Comparison of ENCODE assay signal across 13 cellular contexts in genomic region chr15:70289191-70289955, GRCh38.
DNase-seq lines count a peak whose midpoint lies in the region; FAIRE-seq and TF ChIP-seq lines count a peak whose summit lies in the region.
"Had no signal": no experiment of that assay in that cellular context is flagged by ENCODE, and none has a peak within 500 bp of the region (broad histone marks: within the 10 kb centered on the region; RNA-seq: fewer than 3 reads in every experiment).

No MANE protein-coding gene starts in this region.

- POLR2A ChIA-PET in BJ (lab: Charles Lee), result interaction anchor here (0.6 kb wide), 1 partner anchor 29 kb away, joined by 3 read pairs; no protein-coding TSS in a partner anchor

- H3K4me3 ChIP-seq in BJ (ENCODE audit: low read depth, low read length) (no peak overlapping the region), choroid plexus epithelial cell (ENCODE audit: low read depth, low read length) (no peak overlapping the region)
- H3K4me3 ChIP-seq: vagina had no signal

- H3K27me3 ChIP-seq in BJ (ENCODE audit: control insufficient read depth, insufficient read depth, low read length), result no peaks in the 10 kb centered on the region; the same call in none of the 2 replicates
- H3K27me3 ChIP-seq: vagina had no signal

- no peaks in the 10 kb centered on the region for H3K36me3 ChIP-seq in BJ (ENCODE audit: control insufficient read depth, insufficient read depth, low read length)
- H3K36me3 ChIP-seq: vagina had no signal

- FAIRE-seq in HTR-8/SVneo (lab: Jason Lieb, UNC), result peak; percentile 74
- FAIRE-seq: RCC 7860 had no signal

- DNase-seq in BJ (ENCODE audit: low read depth), result peak; percentile 59
- DNase-seq in HTR-8/SVneo (ENCODE audit: insufficient read length, low spot score), result no peak
- peak; percentile 25 for DNase-seq in choroid plexus epithelial cell (ENCODE audit: low read depth)
- DNase-seq in mesenteric fat pad (ENCODE audit: low spot score), result peak; percentile 41
- DNase-seq in NCI-H1048 (lab: John Stamatoyannopoulos, UW), result no peak
- no peak for DNase-seq in hippocampal formation (lab: John Stamatoyannopoulos, UW)
- DNase-seq in activated CD8-positive, alpha-beta memory T cell treated with anti-CD3 and anti-CD28 coated beads, Interleukin-2, amount 50 U/mL, for 48 hours, result no peak
- no peak for DNase-seq in GM20000 (ENCODE audit: low spot score)
- DNase-seq: activated T-cell treated with anti-CD3 and anti-CD28 coated beads, Interleukin-2, amount 50 U/mL, for 24 hours; C1 segment of cervical spinal cord; retina had no signal

- CTCF ChIA-PET in BJ (lab: Yijun Ruan, JAX), result no interaction called here

- no peak for TF ChIP-seq CTCF in BJ (IDR thresholded peaks at IDR 0.05; ENCODE audit: insufficient read depth, low read depth, low read length)
- no peak for TF ChIP-seq CTCF in choroid plexus epithelial cell (conservative IDR thresholded peaks at IDR 0.05; ENCODE audit: low read depth, low read length)
- TF ChIP-seq CTCF in GM20000 (IDR thresholded peaks at IDR 0.05; ENCODE audit: extremely low read depth, missing control alignments), result no peak

Comparison
In these comparisons a context has a peak if more than half of its experiments do, and no peak if none do; other contexts are left out.
1. DNase-seq: peak in BJ (single experiment), choroid plexus epithelial cell (single experiment) and mesenteric fat pad (single experiment); none in HTR-8/SVneo (single experiment), NCI-H1048 (single experiment), hippocampal formation (0 of 2), activated CD8-positive, alpha-beta memory T cell treated with anti-CD3 and anti-CD28 coated beads, Interleukin-2, amount 50 U/mL, for 48 hours (single experiment) and GM20000 (single experiment).